1 cellular context compared by ENCODE assay signal in the genomic region with DNA sequence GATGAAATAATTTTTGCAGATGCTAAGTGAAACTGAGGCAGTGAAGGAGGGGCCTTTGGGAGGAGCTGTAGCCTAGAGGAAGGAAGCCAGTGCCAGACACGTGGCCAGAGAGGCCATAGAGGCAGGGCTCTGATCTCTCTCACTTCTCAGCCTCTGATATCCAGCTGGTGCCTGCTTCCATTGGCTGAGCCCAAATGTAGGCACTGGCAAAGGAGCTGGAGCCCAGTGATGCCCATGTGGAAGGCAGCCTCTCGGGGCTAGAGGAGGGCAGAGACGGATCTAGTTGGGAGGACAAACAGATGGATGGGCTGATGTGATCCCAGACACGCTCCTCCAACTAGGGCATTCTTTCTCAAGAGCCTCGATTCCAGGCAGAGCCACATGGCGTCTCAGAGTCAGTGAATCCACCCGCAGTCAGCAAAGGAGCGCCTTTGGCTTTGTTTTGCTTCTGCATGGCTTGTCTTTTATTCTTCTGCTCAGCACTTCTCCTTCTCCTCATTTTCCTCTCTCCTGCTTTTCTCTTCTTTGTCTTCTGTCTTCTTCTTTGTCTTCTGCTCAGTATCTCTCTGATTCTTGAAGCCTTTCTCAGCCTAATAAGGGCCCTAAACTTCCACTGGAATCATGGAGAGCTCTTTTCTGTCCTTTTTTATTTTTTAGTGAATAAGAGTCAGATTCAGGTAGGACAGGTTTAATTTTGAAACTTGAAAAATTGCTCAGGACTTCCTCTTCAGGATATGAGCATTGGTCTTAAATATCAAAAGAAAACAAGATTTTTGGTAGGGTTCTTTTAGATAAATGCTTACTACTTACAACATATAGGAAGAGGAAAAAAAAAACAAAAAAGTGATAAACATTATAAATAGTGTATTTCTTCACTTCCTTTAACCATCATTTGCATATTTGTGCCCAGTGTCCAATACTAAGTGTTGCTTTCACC.
A peak's percentile ranks its signal among the peaks of the same experiment; 100 is the strongest.
TF ChIP-seq lines count a peak whose summit lies in the region.

No MANE protein-coding gene starts in this region.

TF ChIP-seq in HepG2, 621 proteins besides CTCF, POLR2A, EP300 and RAD21 (continued from another document and continues in another):
- TF ChIP-seq, protein P1, sequence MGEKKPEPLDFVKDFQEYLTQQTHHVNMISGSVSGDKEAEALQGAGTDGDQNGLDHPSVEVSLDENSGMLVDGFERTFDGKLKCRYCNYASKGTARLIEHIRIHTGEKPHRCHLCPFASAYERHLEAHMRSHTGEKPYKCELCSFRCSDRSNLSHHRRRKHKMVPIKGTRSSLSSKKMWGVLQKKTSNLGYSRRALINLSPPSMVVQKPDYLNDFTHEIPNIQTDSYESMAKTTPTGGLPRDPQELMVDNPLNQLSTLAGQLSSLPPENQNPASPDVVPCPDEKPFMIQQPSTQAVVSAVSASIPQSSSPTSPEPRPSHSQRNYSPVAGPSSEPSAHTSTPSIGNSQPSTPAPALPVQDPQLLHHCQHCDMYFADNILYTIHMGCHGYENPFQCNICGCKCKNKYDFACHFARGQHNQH (CRISPR knock-in tag; IDR thresholded peaks at IDR 0.05): 0 out of 2 replicates have a peak, but pooled peaks have one; percentile 26
- TF ChIP-seq RARG (CRISPR knock-in tag; IDR thresholded peaks at IDR 0.05; ENCODE audit: low read depth) (no peak), ZFP36 (IDR thresholded peaks at IDR 0.05; ENCODE audit: borderline replicate concordance, low read depth, low read length, partially characterized antibody) (no peak), ZNF414 (CRISPR knock-in tag; IDR thresholded peaks at IDR 0.05) (no peak), ZNF24 (IDR thresholded peaks at IDR 0.05) (no peak), CSRNP2 (CRISPR knock-in tag; conservative IDR thresholded peaks at IDR 0.05; ENCODE audit: low read depth) (no peak), SATB2 (CRISPR knock-in tag; IDR thresholded peaks at IDR 0.05) (no peak), RFX5 (IDR thresholded peaks at IDR 0.05; ENCODE audit: low read depth, low read length) (no peak), PHF21A (CRISPR knock-in tag; IDR thresholded peaks at IDR 0.05) (no peak), ZBED4 (CRISPR knock-in tag; IDR thresholded peaks at IDR 0.05; ENCODE audit: borderline replicate concordance) (no peak), FLYWCH1 (CRISPR knock-in tag; IDR thresholded peaks at IDR 0.05) (no peak), ZNF468 (CRISPR knock-in tag; IDR thresholded peaks at IDR 0.05) (no peak), ZFP1 (CRISPR knock-in tag; IDR thresholded peaks at IDR 0.05) (no peak), PITX1 (CRISPR knock-in tag; IDR thresholded peaks at IDR 0.05) (no peak), ATRX (CRISPR knock-in tag; IDR thresholded peaks at IDR 0.05; ENCODE audit: borderline replicate concordance) (no peak), ESRRA (CRISPR knock-in tag; IDR thresholded peaks at IDR 0.05; ENCODE audit: low read depth) (no peak), ZBTB44 (CRISPR knock-in tag; IDR thresholded peaks at IDR 0.05) (no peak), ZFP41 (CRISPR knock-in tag; IDR thresholded peaks at IDR 0.05; ENCODE audit: borderline replicate concordance) (no peak), ZBTB21 (CRISPR knock-in tag; IDR thresholded peaks at IDR 0.05) (no peak), ZNF605 (CRISPR knock-in tag; IDR thresholded peaks at IDR 0.05) (no peak), LBX2 (CRISPR knock-in tag; IDR thresholded peaks at IDR 0.05; ENCODE audit: borderline replicate concordance) (no peak), ZNF766 (CRISPR knock-in tag; IDR thresholded peaks at IDR 0.05; ENCODE audit: borderline replicate concordance) (no peak), ZNF652 (CRISPR knock-in tag; IDR thresholded peaks at IDR 0.05; ENCODE audit: borderline replicate concordance, low read depth) (no peak), XRCC5 (optimal IDR thresholded peaks at IDR 0.05; ENCODE audit: low read length) (peak; percentile 52), EED (CRISPR knock-in tag; IDR thresholded peaks at IDR 0.05) (no peak), ZBTB1 (CRISPR knock-in tag; IDR thresholded peaks at IDR 0.05; ENCODE audit: borderline replicate concordance) (no peak), ZNF224 (CRISPR knock-in tag; IDR thresholded peaks at IDR 0.05) (no peak), CEBPB (IDR thresholded peaks at IDR 0.05; ENCODE audit: borderline replicate concordance, low read depth, low read length) (no peak), NFATC3 (CRISPR knock-in tag; IDR thresholded peaks at IDR 0.05) (peak; percentile 52; the same call in 1 of the 2 replicates), SIN3A (IDR thresholded peaks at IDR 0.05; ENCODE audit: borderline replicate concordance, low read depth, low read length) (no peak), HHEX (CRISPR knock-in tag; IDR thresholded peaks at IDR 0.05) (no peak), MXD4 (CRISPR knock-in tag; IDR thresholded peaks at IDR 0.05) (no peak), NRL (CRISPR knock-in tag; IDR thresholded peaks at IDR 0.05; ENCODE audit: borderline replicate concordance) (no peak), ZBTB46 (CRISPR knock-in tag; IDR thresholded peaks at IDR 0.05; ENCODE audit: borderline replicate concordance) (no peak)
- TF ChIP-seq, protein P2, sequence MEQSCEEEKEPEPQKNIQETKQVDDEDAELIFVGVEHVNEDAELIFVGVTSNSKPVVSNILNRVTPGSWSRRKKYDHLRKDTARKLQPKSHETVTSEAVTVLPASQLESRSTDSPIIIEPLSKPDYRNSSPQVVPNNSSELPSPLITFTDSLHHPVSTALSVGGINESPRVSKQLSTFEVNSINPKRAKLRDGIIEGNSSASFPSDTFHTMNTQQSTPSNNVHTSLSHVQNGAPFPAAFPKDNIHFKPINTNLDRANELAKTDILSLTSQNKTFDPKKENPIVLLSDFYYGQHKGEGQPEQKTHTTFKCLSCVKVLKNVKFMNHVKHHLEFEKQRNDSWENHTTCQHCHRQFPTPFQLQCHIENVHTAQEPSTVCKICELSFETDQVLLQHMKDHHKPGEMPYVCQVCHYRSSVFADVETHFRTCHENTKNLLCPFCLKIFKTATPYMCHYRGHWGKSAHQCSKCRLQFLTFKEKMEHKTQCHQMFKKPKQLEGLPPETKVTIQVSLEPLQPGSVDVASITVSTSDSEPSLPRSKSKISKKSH (CRISPR knock-in tag; IDR thresholded peaks at IDR 0.05; ENCODE audit: borderline replicate concordance): no peak
- TF ChIP-seq, protein P3, sequence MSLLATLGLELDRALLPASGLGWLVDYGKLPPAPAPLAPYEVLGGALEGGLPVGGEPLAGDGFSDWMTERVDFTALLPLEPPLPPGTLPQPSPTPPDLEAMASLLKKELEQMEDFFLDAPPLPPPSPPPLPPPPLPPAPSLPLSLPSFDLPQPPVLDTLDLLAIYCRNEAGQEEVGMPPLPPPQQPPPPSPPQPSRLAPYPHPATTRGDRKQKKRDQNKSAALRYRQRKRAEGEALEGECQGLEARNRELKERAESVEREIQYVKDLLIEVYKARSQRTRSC (CRISPR knock-in tag; IDR thresholded peaks at IDR 0.05; ENCODE audit: low read depth): no peak
- TF ChIP-seq, protein P4, sequence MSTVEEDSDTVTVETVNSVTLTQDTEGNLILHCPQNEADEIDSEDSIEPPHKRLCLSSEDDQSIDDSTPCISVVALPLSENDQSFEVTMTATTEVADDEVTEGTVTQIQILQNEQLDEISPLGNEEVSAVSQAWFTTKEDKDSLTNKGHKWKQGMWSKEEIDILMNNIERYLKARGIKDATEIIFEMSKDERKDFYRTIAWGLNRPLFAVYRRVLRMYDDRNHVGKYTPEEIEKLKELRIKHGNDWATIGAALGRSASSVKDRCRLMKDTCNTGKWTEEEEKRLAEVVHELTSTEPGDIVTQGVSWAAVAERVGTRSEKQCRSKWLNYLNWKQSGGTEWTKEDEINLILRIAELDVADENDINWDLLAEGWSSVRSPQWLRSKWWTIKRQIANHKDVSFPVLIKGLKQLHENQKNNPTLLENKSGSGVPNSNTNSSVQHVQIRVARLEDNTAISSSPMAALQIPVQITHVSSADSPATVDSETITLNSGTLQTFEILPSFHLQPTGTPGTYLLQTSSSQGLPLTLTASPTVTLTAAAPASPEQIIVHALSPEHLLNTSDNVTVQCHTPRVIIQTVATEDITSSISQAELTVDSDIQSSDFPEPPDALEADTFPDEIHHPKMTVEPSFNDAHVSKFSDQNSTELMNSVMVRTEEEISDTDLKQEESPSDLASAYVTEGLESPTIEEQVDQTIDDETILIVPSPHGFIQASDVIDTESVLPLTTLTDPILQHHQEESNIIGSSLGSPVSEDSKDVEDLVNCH (CRISPR knock-in tag; IDR thresholded peaks at IDR 0.05): no peak
- TF ChIP-seq, protein P5, sequence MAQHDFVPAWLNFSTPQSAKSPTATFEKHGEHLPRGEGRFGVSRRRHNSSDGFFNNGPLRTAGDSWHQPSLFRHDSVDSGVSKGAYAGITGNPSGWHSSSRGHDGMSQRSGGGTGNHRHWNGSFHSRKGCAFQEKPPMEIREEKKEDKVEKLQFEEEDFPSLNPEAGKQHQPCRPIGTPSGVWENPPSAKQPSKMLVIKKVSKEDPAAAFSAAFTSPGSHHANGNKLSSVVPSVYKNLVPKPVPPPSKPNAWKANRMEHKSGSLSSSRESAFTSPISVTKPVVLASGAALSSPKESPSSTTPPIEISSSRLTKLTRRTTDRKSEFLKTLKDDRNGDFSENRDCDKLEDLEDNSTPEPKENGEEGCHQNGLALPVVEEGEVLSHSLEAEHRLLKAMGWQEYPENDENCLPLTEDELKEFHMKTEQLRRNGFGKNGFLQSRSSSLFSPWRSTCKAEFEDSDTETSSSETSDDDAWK (CRISPR knock-in tag; IDR thresholded peaks at IDR 0.05): no peak
- TF ChIP-seq, protein P6, sequence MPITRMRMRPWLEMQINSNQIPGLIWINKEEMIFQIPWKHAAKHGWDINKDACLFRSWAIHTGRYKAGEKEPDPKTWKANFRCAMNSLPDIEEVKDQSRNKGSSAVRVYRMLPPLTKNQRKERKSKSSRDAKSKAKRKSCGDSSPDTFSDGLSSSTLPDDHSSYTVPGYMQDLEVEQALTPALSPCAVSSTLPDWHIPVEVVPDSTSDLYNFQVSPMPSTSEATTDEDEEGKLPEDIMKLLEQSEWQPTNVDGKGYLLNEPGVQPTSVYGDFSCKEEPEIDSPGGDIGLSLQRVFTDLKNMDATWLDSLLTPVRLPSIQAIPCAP (CRISPR knock-in tag; IDR thresholded peaks at IDR 0.05; ENCODE audit: low read depth): no peak
